ENCODE assay signal across 19 cellular contexts in genomic region chr11:35136311-35136710, GRCh38. TPM values are rescaled to one million over a fixed set of nuclear protein-coding genes. Genes with fewer than 3 reads are reported as not detected.
DNase-seq lines count a peak whose midpoint lies in the region; ATAC-seq, FAIRE-seq and TF ChIP-seq lines count a peak whose summit lies in the region.
"Had no signal": no experiment of that assay in that cellular context is flagged by ENCODE, and none has a peak within 500 bp of the region (broad histone marks: within the 10 kb centered on the region; RNA-seq: fewer than 3 reads in every experiment).

No MANE protein-coding gene starts in this region.

- H2BK120ac ChIP-seq in mesenchymal stem cell (ENCODE audit: low read depth, low read length): no peak overlapping the region

- H3K4ac ChIP-seq in mesenchymal stem cell (ENCODE audit: low read depth in 1 of 2, low read length in 2 of 2): no peak overlapping the region

- 92% methylated on average over 4 of the region's 5 CpGs for WGBS in mesenchymal stem cell

- H3K27me3 ChIP-seq in Panc1 (ENCODE audit: control insufficient read depth, insufficient read depth, low read length): no peaks in the 10 kb centered on the region
- no peaks in the 10 kb centered on the region for H3K27me3 ChIP-seq in mesenchymal stem cell (ENCODE audit: control insufficient read depth in 1 of 2, insufficient read depth in 1 of 2, low read length in 2 of 2)

- no peak overlapping the region for H2BK5ac ChIP-seq in mesenchymal stem cell (ENCODE audit: low read depth, low read length, poor library complexity, severe bottlenecking)

- no peak overlapping the region for H2BK15ac ChIP-seq in mesenchymal stem cell (ENCODE audit: low read depth, poor library complexity, severe bottlenecking)

- no peak overlapping the region for H4K8ac ChIP-seq in mesenchymal stem cell (ENCODE audit: low read length)

- DNase-seq in GM12892 (ENCODE audit: insufficient read length) (no peak), Panc1 (ENCODE audit: low read depth, low spot score) (no peak), mesenchymal stem cell (peak; percentile 7), WTC11 (ENCODE audit: low spot score) (no peak), foreskin melanocyte (no peak)
- DNase-seq in activated T-cell treated with anti-CD3 and anti-CD28 coated beads, Interleukin-2, amount 50 U/mL, for 4 hours: no peak
- DNase-seq: C1 segment of cervical spinal cord; CD4-positive, CD25-positive, alpha-beta regulatory T cell; CD8-positive, alpha-beta memory T cell; COR-L47; GOT3; H7; HFFc6 had no signal

- TF ChIP-seq POLR2A in GM12892 (IDR thresholded peaks at IDR 0.05; ENCODE audit: low read depth, low read length): no peak

- H3K9me3 Mint-ChIP-seq in WTC11: no peaks in the 10 kb centered on the region
- peaks cover 5% of the 10 kb centered on the region for H3K9me3 Mint-ChIP-seq in activated T-cell treated with anti-CD3 and anti-CD28 coated beads, Interleukin-2, amount 50 U/mL, for 4 hours
- H3K9me3 Mint-ChIP-seq: CD8-positive, alpha-beta memory T cell had no signal

- no peak overlapping the region for H3K14ac ChIP-seq in mesenchymal stem cell (ENCODE audit: low read length in 2 of 2)

- H3K36me3 ChIP-seq in Panc1 (ENCODE audit: control insufficient read depth, insufficient read depth, low read length): peaks cover 11% of the 10 kb centered on the region; the same call in 1 of the 2 replicates
- H3K36me3 ChIP-seq in mesenchymal stem cell (ENCODE audit: control insufficient read depth in 1 of 2, insufficient read depth in 2 of 2, low read depth in 1 of 2, low read length in 2 of 2): peaks cover 0 to 16% of the 10 kb centered on the region in 2 experiments

- H2BK12ac ChIP-seq in mesenchymal stem cell (ENCODE audit: low read length in 2 of 2): no peak overlapping the region

- H3K27ac ChIP-seq in Panc1 (ENCODE audit: low read length) (peak overlapping the region; percentile 97), mesenchymal stem cell (ENCODE audit: low read length, poor library complexity, severe bottlenecking) (no peak overlapping the region)

- in situ Hi-C loops in Panc1 (cut with HindIII; ENCODE audit: low pct_unique_long_range_greater_than_20kb, low sequenced_read_pairs): no loop called here

- no peak overlapping the region for H3K4me2 ChIP-seq in mesenchymal stem cell (ENCODE audit: low read length, poor library complexity, severe bottlenecking)

- no peak overlapping the region for H3K23ac ChIP-seq in mesenchymal stem cell (ENCODE audit: low read length in 2 of 2)

- H3K4me3 Mint-ChIP-seq in WTC11: no peak overlapping the region
- H3K4me3 Mint-ChIP-seq in activated T-cell treated with anti-CD3 and anti-CD28 coated beads, Interleukin-2, amount 50 U/mL, for 4 hours: no peak overlapping the region
- H3K4me3 Mint-ChIP-seq: B cell, HFFc6 had no signal

- POLR2A ChIA-PET in Panc1 (lab: Charles Lee): interaction anchor here (0.5 to 1.1 kb wide), 2 partner anchors 124 to 211 kb away, joined by 3 to 4 read pairs; no protein-coding TSS in a partner anchor
- POLR2A ChIA-PET in WTC11 (lab: Charles Lee): no interaction called here

- FAIRE-seq in GM12892 (lab: Jason Lieb, UNC): peak; percentile 21
- FAIRE-seq: D721Med, G401.6, GM18507, HTR-8/SVneo had no signal

- H3K27ac Mint-ChIP-seq in WTC11: no peak overlapping the region
- H3K27ac Mint-ChIP-seq: HFFc6 had no signal

- no peak overlapping the region for H4K91ac ChIP-seq in mesenchymal stem cell (ENCODE audit: low read length)

- intact Hi-C loops in Panc1 (cut with micrococcal nuclease; ENCODE audit: unreplicated experiment): no loop called here

- no peaks in the 10 kb centered on the region for H3K36me3 Mint-ChIP-seq in WTC11
- peaks cover 15% of the 10 kb centered on the region for H3K36me3 Mint-ChIP-seq in activated T-cell treated with anti-CD3 and anti-CD28 coated beads, Interleukin-2, amount 50 U/mL, for 4 hours (ENCODE audit: insufficient read depth)

- no TSS peak for BruUV-seq in Panc1 (replicated peaks; lab: Mats Ljungman, UMichigan)

- ATAC-seq in Panc1 (no peak), WTC11 (no peak)
- no peak for ATAC-seq in activated T-cell treated with anti-CD3 and anti-CD28 coated beads, Interleukin-2, amount 50 U/mL, for 4 hours
- ATAC-seq: HCT116 had no signal

- H3K27me3 Mint-ChIP-seq in WTC11 (ENCODE audit: low read depth): peaks cover 63% of the 10 kb centered on the region
- peaks cover 2% of the 10 kb centered on the region for H3K27me3 Mint-ChIP-seq in activated T-cell treated with anti-CD3 and anti-CD28 coated beads, Interleukin-2, amount 50 U/mL, for 4 hours (ENCODE audit: low read depth)
- H3K27me3 Mint-ChIP-seq: B cell; CD4-positive, CD25-positive, alpha-beta regulatory T cell had no signal

- H3K4me3 ChIP-seq in Panc1 (ENCODE audit: low read depth in 2 of 2, low read length in 2 of 2) (no peak overlapping the region), mesenchymal stem cell (ENCODE audit: insufficient read depth in 1 of 2, low read depth in 1 of 2, low read length in 2 of 2) (no peak overlapping the region)

- H3K18ac ChIP-seq in mesenchymal stem cell (ENCODE audit: low read depth in 1 of 2, low read length in 2 of 2): no peak overlapping the region

- CTCF ChIA-PET in Panc1 (lab: Charles Lee): no interaction called here
- CTCF ChIA-PET in WTC11 (lab: Charles Lee): no interaction called here

- H3K4me1 Mint-ChIP-seq in WTC11: peaks cover 19% of the 10 kb centered on the region
- peaks cover 49% of the 10 kb centered on the region for H3K4me1 Mint-ChIP-seq in activated T-cell treated with anti-CD3 and anti-CD28 coated beads, Interleukin-2, amount 50 U/mL, for 4 hours (ENCODE audit: low read depth)

- H2AK5ac ChIP-seq in mesenchymal stem cell (ENCODE audit: low read length, severe bottlenecking): no peak overlapping the region

- no peak for TF ChIP-seq CTCF in Panc1 (IDR thresholded peaks at IDR 0.05)
- TF ChIP-seq CTCF in WTC11 (IDR thresholded peaks at IDR 0.05): no peak

- H3K4me1 ChIP-seq in Panc1 (ENCODE audit: control insufficient read depth, insufficient read depth, low read length) (peaks cover 38% of the 10 kb centered on the region), mesenchymal stem cell (ENCODE audit: control insufficient read depth, insufficient read depth, low read depth, low read length) (peaks cover 7% of the 10 kb centered on the region)

- H3K79me1 ChIP-seq in mesenchymal stem cell (replicated peaks; ENCODE audit: low read length, poor library complexity, severe bottlenecking): peaks cover 5% of the 10 kb centered on the region

- no peak overlapping the region for H3K9ac ChIP-seq in mesenchymal stem cell (ENCODE audit: low read length)

- H3K9me3 ChIP-seq in Panc1 (ENCODE audit: control insufficient read depth, insufficient read depth, low read depth, low read length): no peaks in the 10 kb centered on the region
- no peaks in the 10 kb centered on the region for H3K9me3 ChIP-seq in mesenchymal stem cell (ENCODE audit: control insufficient read depth, low read length)

- H2AFZ ChIP-seq in mesenchymal stem cell (ENCODE audit: low read depth, low read length): no peak overlapping the region

TF ChIP-seq in WTC11, 78 proteins besides CTCF, POLR2A, EP300 and RAD21:
- TF ChIP-seq PREB (CRISPR knock-in tag; IDR thresholded peaks at IDR 0.05; ENCODE audit: borderline replicate concordance) (no peak), MAX (CRISPR knock-in tag; IDR thresholded peaks at IDR 0.05) (no peak), MYBL2 (CRISPR knock-in tag; IDR thresholded peaks at IDR 0.05) (no peak), TEAD1 (CRISPR knock-in tag; IDR thresholded peaks at IDR 0.05) (no peak)

RNA-seq across cellular contexts. Expression of gene CD44, which starts 2.7 kb away (rescaled TPM):
- polyA plus RNA-seq in GM12892 (2012; ENCODE audit: missing spikeins): 449 TPM
- total RNA-seq in Panc1 (2021; ENCODE audit: unreplicated experiment) (1,819 TPM), WTC11 (2021) (9.6 to 12.0 TPM (median 10.3 TPM) in 3 replicates)
- 1,270 TPM for polyA plus RNA-seq in Panc1 (2012; ENCODE audit: insufficient read length)
- 1,373 TPM for polyA plus RNA-seq in mesenchymal stem cell (2013, experiment 1 of 2)
- polyA plus RNA-seq in mesenchymal stem cell (2013, experiment 2 of 2): 1,315 TPM
- total RNA-seq in activated T-cell treated with anti-CD3 and anti-CD28 coated beads, Interleukin-2, amount 50 U/mL, for 4 hours: 100 to 1,000 TPM; 468 to 781 (median 646) TPM

Comparison
In these comparisons a context has a peak if more than half of its experiments do, and no peak if none do; other contexts are left out.
1. RNA of gene CD44, which starts 2.7 kb away (total RNA-seq): 1,819 TPM in Panc1 (single experiment) and 468 to 781 TPM in activated T-cell treated with anti-CD3 and anti-CD28 coated beads, Interleukin-2, amount 50 U/mL, for 4 hours; 9.6 to 12.0 TPM in WTC11; every median in the first group is over 10 times any median in the second.